In the genomic region with DNA sequence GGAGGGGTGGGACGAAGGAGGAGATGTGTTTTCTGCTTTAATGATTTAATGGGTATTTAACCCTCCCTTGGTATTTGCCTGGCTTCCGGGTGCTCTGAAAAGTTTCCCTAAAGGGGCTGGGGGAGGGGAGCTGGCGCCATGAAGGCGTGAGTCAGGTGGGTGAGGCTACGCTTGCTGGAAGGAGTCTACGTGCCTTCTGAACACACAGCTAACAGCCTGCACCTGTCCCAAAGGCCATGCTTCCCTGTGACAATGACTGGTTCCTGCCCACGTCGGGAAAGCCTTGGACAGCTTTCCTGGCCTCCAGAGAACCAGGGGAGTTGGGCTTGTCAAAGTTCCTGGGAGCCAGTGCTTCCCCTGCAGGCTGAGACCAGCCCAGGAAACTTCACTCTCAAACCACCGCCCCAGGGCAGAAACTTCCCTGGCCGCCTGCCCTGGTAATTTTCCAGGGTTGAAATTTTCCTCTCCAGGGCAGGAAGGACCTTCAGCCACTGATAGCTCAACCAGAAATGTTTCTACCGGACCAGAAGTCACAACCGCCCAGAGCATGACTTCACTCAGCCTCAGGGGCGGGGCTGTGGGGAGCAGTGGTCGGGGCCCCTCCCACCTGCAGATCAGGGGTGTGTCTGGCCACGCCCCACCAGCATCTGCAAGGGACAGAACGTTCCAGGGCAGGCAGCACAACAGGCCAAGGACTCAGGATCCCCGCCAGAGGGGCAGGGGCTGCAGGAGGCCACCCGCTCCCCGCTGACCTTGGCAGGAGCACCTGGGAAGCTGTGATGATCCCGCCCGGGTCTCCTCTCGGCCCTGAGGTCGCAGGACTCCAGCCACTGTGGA, we compare ENCODE assay signal across 1 cellular context.
TF ChIP-seq lines count a peak whose summit lies in the region.

No MANE protein-coding gene starts in this region.

TF ChIP-seq in HEK293, 187 proteins besides CTCF, POLR2A, EP300 and RAD21 (continued from another document and continues in another):
- TF ChIP-seq, protein P1, sequence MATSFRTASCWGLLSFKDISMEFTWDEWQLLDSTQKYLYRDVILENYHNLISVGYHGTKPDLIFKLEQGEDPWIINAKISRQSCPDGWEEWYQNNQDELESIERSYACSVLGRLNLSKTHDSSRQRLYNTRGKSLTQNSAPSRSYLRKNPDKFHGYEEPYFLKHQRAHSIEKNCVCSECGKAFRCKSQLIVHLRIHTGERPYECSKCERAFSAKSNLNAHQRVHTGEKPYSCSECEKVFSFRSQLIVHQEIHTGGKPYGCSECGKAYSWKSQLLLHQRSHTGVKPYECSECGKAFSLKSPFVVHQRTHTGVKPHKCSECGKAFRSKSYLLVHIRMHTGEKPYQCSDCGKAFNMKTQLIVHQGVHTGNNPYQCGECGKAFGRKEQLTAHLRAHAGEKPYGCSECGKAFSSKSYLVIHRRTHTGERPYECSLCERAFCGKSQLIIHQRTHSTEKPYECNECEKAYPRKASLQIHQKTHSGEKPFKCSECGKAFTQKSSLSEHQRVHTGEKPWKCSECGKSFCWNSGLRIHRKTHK (tag by site-specific recombination; IDR thresholded peaks at IDR 0.05), result no peak
- TF ChIP-seq KLF8 (tag by site-specific recombination; IDR thresholded peaks at IDR 0.05), result no peak
- no peak for TF ChIP-seq ZNF2 (tag by site-specific recombination; IDR thresholded peaks at IDR 0.05)
- TF ChIP-seq ZNF530 (tag by site-specific recombination; IDR thresholded peaks at IDR 0.05; ENCODE audit: low read depth), result no peak
- TF ChIP-seq SP3 (tag by site-specific recombination; IDR thresholded peaks at IDR 0.05), result peak; percentile 75
- peak; percentile 99 for TF ChIP-seq KLF9 (tag by site-specific recombination; IDR thresholded peaks at IDR 0.05; ENCODE audit: low read depth)
- TF ChIP-seq HOXC10 (CRISPR knock-in tag; IDR thresholded peaks at IDR 0.05), result no peak
- TF ChIP-seq, protein P2, sequence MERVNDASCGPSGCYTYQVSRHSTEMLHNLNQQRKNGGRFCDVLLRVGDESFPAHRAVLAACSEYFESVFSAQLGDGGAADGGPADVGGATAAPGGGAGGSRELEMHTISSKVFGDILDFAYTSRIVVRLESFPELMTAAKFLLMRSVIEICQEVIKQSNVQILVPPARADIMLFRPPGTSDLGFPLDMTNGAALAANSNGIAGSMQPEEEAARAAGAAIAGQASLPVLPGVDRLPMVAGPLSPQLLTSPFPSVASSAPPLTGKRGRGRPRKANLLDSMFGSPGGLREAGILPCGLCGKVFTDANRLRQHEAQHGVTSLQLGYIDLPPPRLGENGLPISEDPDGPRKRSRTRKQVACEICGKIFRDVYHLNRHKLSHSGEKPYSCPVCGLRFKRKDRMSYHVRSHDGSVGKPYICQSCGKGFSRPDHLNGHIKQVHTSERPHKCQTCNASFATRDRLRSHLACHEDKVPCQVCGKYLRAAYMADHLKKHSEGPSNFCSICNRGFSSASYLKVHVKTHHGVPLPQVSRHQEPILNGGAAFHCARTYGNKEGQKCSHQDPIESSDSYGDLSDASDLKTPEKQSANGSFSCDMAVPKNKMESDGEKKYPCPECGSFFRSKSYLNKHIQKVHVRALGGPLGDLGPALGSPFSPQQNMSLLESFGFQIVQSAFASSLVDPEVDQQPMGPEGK (tag by site-specific recombination; IDR thresholded peaks at IDR 0.05), result peak; percentile 75
- TF ChIP-seq, protein P3, sequence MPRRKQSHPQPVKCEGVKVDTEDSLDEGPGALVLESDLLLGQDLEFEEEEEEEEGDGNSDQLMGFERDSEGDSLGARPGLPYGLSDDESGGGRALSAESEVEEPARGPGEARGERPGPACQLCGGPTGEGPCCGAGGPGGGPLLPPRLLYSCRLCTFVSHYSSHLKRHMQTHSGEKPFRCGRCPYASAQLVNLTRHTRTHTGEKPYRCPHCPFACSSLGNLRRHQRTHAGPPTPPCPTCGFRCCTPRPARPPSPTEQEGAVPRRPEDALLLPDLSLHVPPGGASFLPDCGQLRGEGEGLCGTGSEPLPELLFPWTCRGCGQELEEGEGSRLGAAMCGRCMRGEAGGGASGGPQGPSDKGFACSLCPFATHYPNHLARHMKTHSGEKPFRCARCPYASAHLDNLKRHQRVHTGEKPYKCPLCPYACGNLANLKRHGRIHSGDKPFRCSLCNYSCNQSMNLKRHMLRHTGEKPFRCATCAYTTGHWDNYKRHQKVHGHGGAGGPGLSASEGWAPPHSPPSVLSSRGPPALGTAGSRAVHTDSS (tag by site-specific recombination; IDR thresholded peaks at IDR 0.05), result no peak
- no peak for TF ChIP-seq ZNF274 (IDR thresholded peaks at IDR 0.05; ENCODE audit: low read length)
- TF ChIP-seq ZNF274 (tag by site-specific recombination; IDR thresholded peaks at IDR 0.05; ENCODE audit: borderline replicate concordance), result no peak
- TF ChIP-seq, protein P4, sequence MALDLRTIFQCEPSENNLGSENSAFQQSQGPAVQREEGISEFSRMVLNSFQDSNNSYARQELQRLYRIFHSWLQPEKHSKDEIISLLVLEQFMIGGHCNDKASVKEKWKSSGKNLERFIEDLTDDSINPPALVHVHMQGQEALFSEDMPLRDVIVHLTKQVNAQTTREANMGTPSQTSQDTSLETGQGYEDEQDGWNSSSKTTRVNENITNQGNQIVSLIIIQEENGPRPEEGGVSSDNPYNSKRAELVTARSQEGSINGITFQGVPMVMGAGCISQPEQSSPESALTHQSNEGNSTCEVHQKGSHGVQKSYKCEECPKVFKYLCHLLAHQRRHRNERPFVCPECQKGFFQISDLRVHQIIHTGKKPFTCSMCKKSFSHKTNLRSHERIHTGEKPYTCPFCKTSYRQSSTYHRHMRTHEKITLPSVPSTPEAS (tag by site-specific recombination; IDR thresholded peaks at IDR 0.05), result no peak
- TF ChIP-seq ZNF416 (tag by site-specific recombination; IDR thresholded peaks at IDR 0.05), result no peak
- no peak for TF ChIP-seq ZNF221 (tag by site-specific recombination; IDR thresholded peaks at IDR 0.05; ENCODE audit: borderline replicate concordance)
- no peak for TF ChIP-seq FEZF1 (tag by site-specific recombination; IDR thresholded peaks at IDR 0.05)
- no peak for TF ChIP-seq ZNF433 (tag by site-specific recombination; IDR thresholded peaks at IDR 0.05; ENCODE audit: low read depth)
- no peak for TF ChIP-seq SETDB1 (IDR thresholded peaks at IDR 0.05; ENCODE audit: insufficient read length, low read length)
- TF ChIP-seq ZNF266 (tag by site-specific recombination; IDR thresholded peaks at IDR 0.05; ENCODE audit: low read depth), result no peak
- TF ChIP-seq ZNF404 (tag by site-specific recombination; IDR thresholded peaks at IDR 0.05), result no peak
- TF ChIP-seq ZNF777 (tag by site-specific recombination; IDR thresholded peaks at IDR 0.05; ENCODE audit: borderline replicate concordance), result no peak
- no peak for TF ChIP-seq ZNF747 (tag by site-specific recombination; IDR thresholded peaks at IDR 0.05)
- TF ChIP-seq, protein P5, sequence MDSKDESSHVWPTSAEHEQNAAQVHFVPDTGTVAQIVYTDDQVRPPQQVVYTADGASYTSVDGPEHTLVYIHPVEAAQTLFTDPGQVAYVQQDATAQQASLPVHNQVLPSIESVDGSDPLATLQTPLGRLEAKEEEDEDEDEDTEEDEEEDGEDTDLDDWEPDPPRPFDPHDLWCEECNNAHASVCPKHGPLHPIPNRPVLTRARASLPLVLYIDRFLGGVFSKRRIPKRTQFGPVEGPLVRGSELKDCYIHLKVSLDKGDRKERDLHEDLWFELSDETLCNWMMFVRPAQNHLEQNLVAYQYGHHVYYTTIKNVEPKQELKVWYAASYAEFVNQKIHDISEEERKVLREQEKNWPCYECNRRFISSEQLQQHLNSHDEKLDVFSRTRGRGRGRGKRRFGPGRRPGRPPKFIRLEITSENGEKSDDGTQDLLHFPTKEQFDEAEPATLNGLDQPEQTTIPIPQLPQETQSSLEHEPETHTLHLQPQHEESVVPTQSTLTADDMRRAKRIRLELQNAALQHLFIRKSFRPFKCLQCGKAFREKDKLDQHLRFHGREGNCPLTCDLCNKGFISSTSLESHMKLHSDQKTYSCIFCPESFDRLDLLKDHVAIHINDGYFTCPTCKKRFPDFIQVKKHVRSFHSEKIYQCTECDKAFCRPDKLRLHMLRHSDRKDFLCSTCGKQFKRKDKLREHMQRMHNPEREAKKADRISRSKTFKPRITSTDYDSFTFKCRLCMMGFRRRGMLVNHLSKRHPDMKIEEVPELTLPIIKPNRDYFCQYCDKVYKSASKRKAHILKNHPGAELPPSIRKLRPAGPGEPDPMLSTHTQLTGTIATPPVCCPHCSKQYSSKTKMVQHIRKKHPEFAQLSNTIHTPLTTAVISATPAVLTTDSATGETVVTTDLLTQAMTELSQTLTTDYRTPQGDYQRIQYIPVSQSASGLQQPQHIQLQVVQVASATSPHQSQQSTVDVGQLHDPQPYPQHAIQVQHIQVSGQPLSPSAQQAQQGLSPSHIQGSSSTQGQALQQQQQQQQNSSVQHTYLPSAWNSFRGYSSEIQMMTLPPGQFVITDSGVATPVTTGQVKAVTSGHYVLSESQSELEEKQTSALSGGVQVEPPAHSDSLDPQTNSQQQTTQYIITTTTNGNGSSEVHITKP (tag by site-specific recombination; IDR thresholded peaks at IDR 0.05), result peak; percentile 80; the same call in 1 of the 2 replicates
- 0 out of 2 replicates have a peak, but pooled peaks have one; percentile 21 for TF ChIP-seq ZNF558 (tag by site-specific recombination; IDR thresholded peaks at IDR 0.05)
- TF ChIP-seq, protein P6, sequence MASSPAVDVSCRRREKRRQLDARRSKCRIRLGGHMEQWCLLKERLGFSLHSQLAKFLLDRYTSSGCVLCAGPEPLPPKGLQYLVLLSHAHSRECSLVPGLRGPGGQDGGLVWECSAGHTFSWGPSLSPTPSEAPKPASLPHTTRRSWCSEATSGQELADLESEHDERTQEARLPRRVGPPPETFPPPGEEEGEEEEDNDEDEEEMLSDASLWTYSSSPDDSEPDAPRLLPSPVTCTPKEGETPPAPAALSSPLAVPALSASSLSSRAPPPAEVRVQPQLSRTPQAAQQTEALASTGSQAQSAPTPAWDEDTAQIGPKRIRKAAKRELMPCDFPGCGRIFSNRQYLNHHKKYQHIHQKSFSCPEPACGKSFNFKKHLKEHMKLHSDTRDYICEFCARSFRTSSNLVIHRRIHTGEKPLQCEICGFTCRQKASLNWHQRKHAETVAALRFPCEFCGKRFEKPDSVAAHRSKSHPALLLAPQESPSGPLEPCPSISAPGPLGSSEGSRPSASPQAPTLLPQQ (tag by site-specific recombination; IDR thresholded peaks at IDR 0.05), result 0 out of 2 replicates have a peak, but pooled peaks have one; percentile 13
- no peak for TF ChIP-seq ZNF529 (tag by site-specific recombination; IDR thresholded peaks at IDR 0.05; ENCODE audit: insufficient replicate concordance)
- TF ChIP-seq GLIS1 (tag by site-specific recombination; IDR thresholded peaks at IDR 0.05), result no peak
- no peak for TF ChIP-seq ZNF302 (tag by site-specific recombination; IDR thresholded peaks at IDR 0.05; ENCODE audit: low read depth)
- no peak for TF ChIP-seq ZNF514 (tag by site-specific recombination; IDR thresholded peaks at IDR 0.05)
- TF ChIP-seq, protein P7, sequence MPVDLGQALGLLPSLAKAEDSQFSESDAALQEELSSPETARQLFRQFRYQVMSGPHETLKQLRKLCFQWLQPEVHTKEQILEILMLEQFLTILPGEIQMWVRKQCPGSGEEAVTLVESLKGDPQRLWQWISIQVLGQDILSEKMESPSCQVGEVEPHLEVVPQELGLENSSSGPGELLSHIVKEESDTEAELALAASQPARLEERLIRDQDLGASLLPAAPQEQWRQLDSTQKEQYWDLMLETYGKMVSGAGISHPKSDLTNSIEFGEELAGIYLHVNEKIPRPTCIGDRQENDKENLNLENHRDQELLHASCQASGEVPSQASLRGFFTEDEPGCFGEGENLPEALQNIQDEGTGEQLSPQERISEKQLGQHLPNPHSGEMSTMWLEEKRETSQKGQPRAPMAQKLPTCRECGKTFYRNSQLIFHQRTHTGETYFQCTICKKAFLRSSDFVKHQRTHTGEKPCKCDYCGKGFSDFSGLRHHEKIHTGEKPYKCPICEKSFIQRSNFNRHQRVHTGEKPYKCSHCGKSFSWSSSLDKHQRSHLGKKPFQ (tag by site-specific recombination; IDR thresholded peaks at IDR 0.05), result no peak
- TF ChIP-seq, protein P8, sequence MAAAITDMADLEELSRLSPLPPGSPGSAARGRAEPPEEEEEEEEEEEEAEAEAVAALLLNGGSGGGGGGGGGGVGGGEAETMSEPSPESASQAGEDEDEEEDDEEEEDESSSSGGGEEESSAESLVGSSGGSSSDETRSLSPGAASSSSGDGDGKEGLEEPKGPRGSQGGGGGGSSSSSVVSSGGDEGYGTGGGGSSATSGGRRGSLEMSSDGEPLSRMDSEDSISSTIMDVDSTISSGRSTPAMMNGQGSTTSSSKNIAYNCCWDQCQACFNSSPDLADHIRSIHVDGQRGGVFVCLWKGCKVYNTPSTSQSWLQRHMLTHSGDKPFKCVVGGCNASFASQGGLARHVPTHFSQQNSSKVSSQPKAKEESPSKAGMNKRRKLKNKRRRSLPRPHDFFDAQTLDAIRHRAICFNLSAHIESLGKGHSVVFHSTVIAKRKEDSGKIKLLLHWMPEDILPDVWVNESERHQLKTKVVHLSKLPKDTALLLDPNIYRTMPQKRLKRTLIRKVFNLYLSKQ (tag by site-specific recombination; IDR thresholded peaks at IDR 0.05; ENCODE audit: borderline replicate concordance), result no peak
- TF ChIP-seq, protein P9, sequence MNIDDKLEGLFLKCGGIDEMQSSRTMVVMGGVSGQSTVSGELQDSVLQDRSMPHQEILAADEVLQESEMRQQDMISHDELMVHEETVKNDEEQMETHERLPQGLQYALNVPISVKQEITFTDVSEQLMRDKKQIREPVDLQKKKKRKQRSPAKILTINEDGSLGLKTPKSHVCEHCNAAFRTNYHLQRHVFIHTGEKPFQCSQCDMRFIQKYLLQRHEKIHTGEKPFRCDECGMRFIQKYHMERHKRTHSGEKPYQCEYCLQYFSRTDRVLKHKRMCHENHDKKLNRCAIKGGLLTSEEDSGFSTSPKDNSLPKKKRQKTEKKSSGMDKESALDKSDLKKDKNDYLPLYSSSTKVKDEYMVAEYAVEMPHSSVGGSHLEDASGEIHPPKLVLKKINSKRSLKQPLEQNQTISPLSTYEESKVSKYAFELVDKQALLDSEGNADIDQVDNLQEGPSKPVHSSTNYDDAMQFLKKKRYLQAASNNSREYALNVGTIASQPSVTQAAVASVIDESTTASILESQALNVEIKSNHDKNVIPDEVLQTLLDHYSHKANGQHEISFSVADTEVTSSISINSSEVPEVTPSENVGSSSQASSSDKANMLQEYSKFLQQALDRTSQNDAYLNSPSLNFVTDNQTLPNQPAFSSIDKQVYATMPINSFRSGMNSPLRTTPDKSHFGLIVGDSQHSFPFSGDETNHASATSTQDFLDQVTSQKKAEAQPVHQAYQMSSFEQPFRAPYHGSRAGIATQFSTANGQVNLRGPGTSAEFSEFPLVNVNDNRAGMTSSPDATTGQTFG (tag by site-specific recombination; IDR thresholded peaks at IDR 0.05; ENCODE audit: borderline replicate concordance), result no peak
- TF ChIP-seq ZNF292 (tag by site-specific recombination; IDR thresholded peaks at IDR 0.05; ENCODE audit: borderline replicate concordance, low read depth), result no peak
- TF ChIP-seq, protein P10, sequence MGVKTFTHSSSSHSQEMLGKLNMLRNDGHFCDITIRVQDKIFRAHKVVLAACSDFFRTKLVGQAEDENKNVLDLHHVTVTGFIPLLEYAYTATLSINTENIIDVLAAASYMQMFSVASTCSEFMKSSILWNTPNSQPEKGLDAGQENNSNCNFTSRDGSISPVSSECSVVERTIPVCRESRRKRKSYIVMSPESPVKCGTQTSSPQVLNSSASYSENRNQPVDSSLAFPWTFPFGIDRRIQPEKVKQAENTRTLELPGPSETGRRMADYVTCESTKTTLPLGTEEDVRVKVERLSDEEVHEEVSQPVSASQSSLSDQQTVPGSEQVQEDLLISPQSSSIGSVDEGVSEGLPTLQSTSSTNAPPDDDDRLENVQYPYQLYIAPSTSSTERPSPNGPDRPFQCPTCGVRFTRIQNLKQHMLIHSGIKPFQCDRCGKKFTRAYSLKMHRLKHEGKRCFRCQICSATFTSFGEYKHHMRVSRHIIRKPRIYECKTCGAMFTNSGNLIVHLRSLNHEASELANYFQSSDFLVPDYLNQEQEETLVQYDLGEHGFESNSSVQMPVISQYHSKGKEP (tag by site-specific recombination; IDR thresholded peaks at IDR 0.05), result no peak
- no peak for TF ChIP-seq ZNF202 (tag by site-specific recombination; IDR thresholded peaks at IDR 0.05; ENCODE audit: borderline replicate concordance)
